20 cellular contexts compared by ENCODE assay signal in the genomic region with DNA sequence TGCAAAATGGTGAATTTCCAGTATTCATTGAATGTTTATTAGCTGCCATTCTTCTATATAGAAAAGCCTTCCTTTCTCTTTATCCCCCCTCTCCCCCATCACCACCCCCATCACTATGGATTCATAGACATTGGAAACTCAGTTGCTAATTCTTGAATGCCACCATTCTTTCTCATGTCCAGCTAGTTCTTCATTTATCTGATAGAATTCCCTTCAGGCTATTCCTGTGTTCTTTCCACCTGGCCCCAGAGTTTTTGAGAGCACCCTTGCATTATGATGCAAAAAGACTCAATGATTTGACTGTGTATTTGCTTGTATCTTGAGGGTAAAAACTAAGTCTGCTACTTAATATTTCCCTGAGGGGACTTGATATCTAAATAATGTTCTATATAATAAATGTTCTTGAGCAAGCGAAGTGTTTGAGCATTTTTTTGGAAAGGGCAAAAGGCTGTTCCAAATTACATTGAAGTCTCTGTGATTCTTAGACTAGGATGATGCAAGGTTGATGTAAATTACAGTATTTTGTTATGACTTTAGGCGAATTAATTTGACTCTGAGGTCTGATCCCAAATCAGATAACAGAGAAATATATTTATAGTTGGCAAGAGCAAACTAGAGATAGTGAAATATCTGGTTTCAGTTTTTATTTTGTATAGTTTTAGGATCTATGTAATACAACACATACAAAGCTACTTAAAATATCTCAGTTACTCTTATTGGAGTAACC. TPM values are rescaled to one million over a fixed set of nuclear protein-coding genes. Genes with fewer than 3 reads are reported as not detected.
DNase-seq lines count a peak whose midpoint lies in the region; ATAC-seq and TF ChIP-seq lines count a peak whose summit lies in the region.
"Had no signal": no experiment of that assay in that cellular context is flagged by ENCODE, and none has a peak within 500 bp of the region (broad histone marks: within the 10 kb centered on the region; RNA-seq: fewer than 3 reads in every experiment).

No MANE protein-coding gene starts in this region.

- peak overlapping the region; percentile 47; the same call in 1 of the 2 replicates for H2AFZ ChIP-seq in Karpas-422 (ENCODE audit: low read length)
- no peak overlapping the region for H2AFZ ChIP-seq in hepatocyte

- H3K79me2 ChIP-seq in Karpas-422 (ENCODE audit: low read length) (no peaks in the 10 kb centered on the region), hepatocyte (no peaks in the 10 kb centered on the region)

- no peaks in the 10 kb centered on the region for H3K36me3 ChIP-seq in Karpas-422 (ENCODE audit: insufficient read depth, low read length)
- no peaks in the 10 kb centered on the region for H3K36me3 ChIP-seq in hepatocyte (replicated peaks; ENCODE audit: insufficient read depth, low read depth)
- H3K36me3 ChIP-seq: cardiac muscle cell, SJCRH30, vagina had no signal

- CTCF ChIA-PET in activated B cell treated with CpG ODN at 0.5 μM for 24 hours (lab: Charles Lee), result interaction anchor here (0.9 to 1.1 kb wide), 2 partner anchors 10 to 15 kb away, joined by 3 read pairs; no protein-coding TSS in a partner anchor

- POLR2A ChIA-PET in activated B cell treated with CpG ODN at 0.5 μM for 24 hours (lab: Charles Lee), result interaction anchor here (1.6 to 6.6 kb wide), 4 partner anchors 9 to 19 kb away, joined by 3 to 52 read pairs (median 49); partner anchors contain the start of gene SOS1

- WGBS in hepatocyte (ENCODE audit: low lambda C conversion rate, missing lambda C conversion rate), result 75% methylated on average over 2 of the region's 2 CpGs

- no peaks in the 10 kb centered on the region for H3K36me3 Mint-ChIP-seq in activated T-cell treated with anti-CD3 and anti-CD28 coated beads, Interleukin-2, amount 50 U/mL, for 72 hours (ENCODE audit: insufficient read depth in 2 of 2)
- H3K36me3 Mint-ChIP-seq in activated T-cell treated with anti-CD3 and anti-CD28 coated beads, Interleukin-2, amount 50 U/mL, for 24 hours (ENCODE audit: low read depth), result no peaks in the 10 kb centered on the region
- no peaks in the 10 kb centered on the region for H3K36me3 Mint-ChIP-seq in activated B cell treated with CpG ODN at 0.5 μM for 24 hours (ENCODE audit: low read depth)
- H3K36me3 Mint-ChIP-seq: activated naive CD4-positive, alpha-beta T cell treated with anti-CD3 and anti-CD28 coated beads, Interleukin-2, amount 50 U/mL, for 72 hours; naive B cell had no signal

- peak overlapping the region; percentile 83 for H3K27ac Mint-ChIP-seq in activated T-cell treated with anti-CD3 and anti-CD28 coated beads, Interleukin-2, amount 50 U/mL, for 72 hours
- no peak overlapping the region for H3K27ac Mint-ChIP-seq in activated T-cell treated with anti-CD3 and anti-CD28 coated beads, Interleukin-2, amount 50 U/mL, for 24 hours
- peak overlapping the region; percentile 54 for H3K27ac Mint-ChIP-seq in activated B cell treated with CpG ODN at 0.5 μM for 24 hours
- H3K27ac Mint-ChIP-seq: activated naive CD4-positive, alpha-beta T cell treated with anti-CD3 and anti-CD28 coated beads, Interleukin-2, amount 50 U/mL, for 72 hours had no signal

- no peaks in the 10 kb centered on the region for H3K27me3 Mint-ChIP-seq in activated T-cell treated with anti-CD3 and anti-CD28 coated beads, Interleukin-2, amount 50 U/mL, for 72 hours (ENCODE audit: low read depth)
- H3K27me3 Mint-ChIP-seq in activated T-cell treated with anti-CD3 and anti-CD28 coated beads, Interleukin-2, amount 50 U/mL, for 24 hours, result no peaks in the 10 kb centered on the region
- no peaks in the 10 kb centered on the region for H3K27me3 Mint-ChIP-seq in activated B cell treated with CpG ODN at 0.5 μM for 24 hours
- H3K27me3 Mint-ChIP-seq: effector memory CD8-positive, alpha-beta T cell; naive B cell had no signal

- no peaks in the 10 kb centered on the region for H3K27me3 ChIP-seq in Karpas-422 (ENCODE audit: low read length)
- H3K27me3 ChIP-seq in hepatocyte, result no peaks in the 10 kb centered on the region
- H3K27me3 ChIP-seq: cardiac muscle cell, SJCRH30, vagina had no signal

- intact Hi-C loops in activated B cell treated with CpG ODN at 0.5 μM for 24 hours (cut with micrococcal nuclease), result no loop called here

- H3K27ac ChIP-seq in Karpas-422 (ENCODE audit: low read length), result peak overlapping the region; percentile 94
- peak overlapping the region; percentile 4 for H3K27ac ChIP-seq in hepatocyte
- H3K27ac ChIP-seq: cardiac muscle cell, SJCRH30, vagina had no signal

- H3K4me3 Mint-ChIP-seq in activated T-cell treated with anti-CD3 and anti-CD28 coated beads, Interleukin-2, amount 50 U/mL, for 72 hours, result peak overlapping the region; percentile 39 to 42
- H3K4me3 Mint-ChIP-seq in activated T-cell treated with anti-CD3 and anti-CD28 coated beads, Interleukin-2, amount 50 U/mL, for 24 hours, result no peak overlapping the region
- no peak overlapping the region for H3K4me3 Mint-ChIP-seq in activated B cell treated with CpG ODN at 0.5 μM for 24 hours
- H3K4me3 Mint-ChIP-seq: effector memory CD8-positive, alpha-beta T cell had no signal

- no peak for DNase-seq in activated T-cell treated with anti-CD3 and anti-CD28 coated beads, Interleukin-2, amount 50 U/mL, for 72 hours
- no peak for DNase-seq in activated T-cell treated with anti-CD3 and anti-CD28 coated beads, Interleukin-2, amount 50 U/mL, for 24 hours
- DNase-seq in Karpas-422, result peak; percentile 49
- DNase-seq in activated B cell treated with CpG ODN at 0.5 μM for 24 hours, result no peak
- no peak for DNase-seq in hepatocyte (ENCODE audit: low spot score)
- DNase-seq in GM10266 (ENCODE audit: extremely low spot score), result no peak
- no peak for DNase-seq in effector CD4-positive, alpha-beta T cell
- DNase-seq: COR-L47; effector memory CD8-positive, alpha-beta T cell; left ventricle myocardium superior; naive B cell; NCI-H1694; NCI-H446; SJCRH30; stimulated activated CD4-positive, alpha-beta T cell treated with anti-CD3 and anti-CD28 coated beads, Interleukin-12 subunit alpha, Interleukin-12 subunit beta, amount 100 ng/mL, for 4 hours; stimulated activated naive CD4-positive, alpha-beta T cell treated with Interleukin-2 at 50 U/mL for 16 hours had no signal

- peak overlapping the region; percentile 44 for H3K9ac ChIP-seq in Karpas-422 (ENCODE audit: low read length)

- no peaks in the 10 kb centered on the region for H3K9me3 ChIP-seq in Karpas-422 (ENCODE audit: low read length)
- H3K9me3 ChIP-seq in hepatocyte (ENCODE audit: low read depth), result no peaks in the 10 kb centered on the region
- H3K9me3 ChIP-seq: SJCRH30, vagina had no signal

- H3K4me2 ChIP-seq in Karpas-422 (ENCODE audit: low read depth, low read length, poor library complexity, severe bottlenecking), result peak overlapping the region; percentile 74
- no peak overlapping the region for H3K4me2 ChIP-seq in hepatocyte

- peaks cover 67% of the 10 kb centered on the region for H3K4me1 Mint-ChIP-seq in activated T-cell treated with anti-CD3 and anti-CD28 coated beads, Interleukin-2, amount 50 U/mL, for 72 hours (ENCODE audit: low read depth)
- peaks cover 43% of the 10 kb centered on the region for H3K4me1 Mint-ChIP-seq in activated T-cell treated with anti-CD3 and anti-CD28 coated beads, Interleukin-2, amount 50 U/mL, for 24 hours (ENCODE audit: low read depth)
- H3K4me1 Mint-ChIP-seq in activated B cell treated with CpG ODN at 0.5 μM for 24 hours, result peaks cover 59% of the 10 kb centered on the region

- ATAC-seq in activated T-cell treated with anti-CD3 and anti-CD28 coated beads, Interleukin-2, amount 50 U/mL, for 72 hours (replicated peaks in 1 of 2), result peak; percentile 27 to 36
- ATAC-seq in activated B cell treated with CpG ODN at 0.5 μM for 24 hours (ENCODE audit: low read depth), result no peak
- no peak for ATAC-seq in HG03097 (IDR thresholded peaks at IDR 0.05; ENCODE audit: low FRiP score, unreplicated experiment)
- ATAC-seq: activated naive CD4-positive, alpha-beta T cell treated with anti-CD3 and anti-CD28 coated beads, Interleukin-2, amount 50 U/mL, for 72 hours; effector memory CD8-positive, alpha-beta T cell had no signal

- H3K4me1 ChIP-seq in Karpas-422 (ENCODE audit: low read length) (peaks cover 68% of the 10 kb centered on the region), hepatocyte (ENCODE audit: insufficient read depth) (peaks cover 7% of the 10 kb centered on the region)
- H3K4me1 ChIP-seq: vagina had no signal

- H4K20me1 ChIP-seq in Karpas-422 (ENCODE audit: insufficient read depth, low read depth, low read length) (no peaks in the 10 kb centered on the region), hepatocyte (ENCODE audit: insufficient read depth, poor library complexity, severe bottlenecking) (no peaks in the 10 kb centered on the region)

- H3K4me3 ChIP-seq in Karpas-422 (ENCODE audit: low read length) (peak overlapping the region; percentile 29), hepatocyte (no peak overlapping the region)
- H3K4me3 ChIP-seq: cardiac muscle cell, SJCRH30, vagina had no signal

- TF ChIP-seq CTCF in activated B cell treated with CpG ODN at 0.5 μM for 24 hours (IDR thresholded peaks at IDR 0.05) (no peak), hepatocyte (IDR thresholded peaks at IDR 0.05; ENCODE audit: poor library complexity) (no peak), GM10266 (IDR thresholded peaks at IDR 0.05; ENCODE audit: control insufficient read depth, insufficient read depth, low read depth, missing control alignments) (no peak)

- H3K9me2 ChIP-seq in Karpas-422 (replicated peaks; ENCODE audit: insufficient read depth, low read length) (no peaks in the 10 kb centered on the region), hepatocyte (replicated peaks; ENCODE audit: insufficient read depth) (no peaks in the 10 kb centered on the region)

- H3K9me3 Mint-ChIP-seq in activated T-cell treated with anti-CD3 and anti-CD28 coated beads, Interleukin-2, amount 50 U/mL, for 72 hours, result no peaks in the 10 kb centered on the region
- H3K9me3 Mint-ChIP-seq in activated T-cell treated with anti-CD3 and anti-CD28 coated beads, Interleukin-2, amount 50 U/mL, for 24 hours, result no peaks in the 10 kb centered on the region
- H3K9me3 Mint-ChIP-seq in activated B cell treated with CpG ODN at 0.5 μM for 24 hours, result no peaks in the 10 kb centered on the region
- H3K9me3 Mint-ChIP-seq: activated naive CD4-positive, alpha-beta T cell treated with anti-CD3 and anti-CD28 coated beads, Interleukin-2, amount 50 U/mL, for 72 hours; effector memory CD8-positive, alpha-beta T cell; naive B cell had no signal

RNA-seq across cellular contexts. Expression of gene SOS1, which starts 18.8 kb away (rescaled TPM):
- total RNA-seq in activated T-cell treated with anti-CD3 and anti-CD28 coated beads, Interleukin-2, amount 50 U/mL, for 72 hours, result 100 to 1,000 TPM in 1 of 2 donors, 10 to 100 TPM in 1; 94.6 to 110 TPM
- total RNA-seq in Karpas-422 (2014; rRNA removed; shearing (Covaris generic); ENCODE audit: low replicate concordance), result 34.6 and 91.7 TPM in 2 replicates
- total RNA-seq in activated B cell treated with CpG ODN at 0.5 μM for 24 hours (39.2 and 51.9 TPM in 2 replicates), hepatocyte (34.6 and 48.4 TPM in 2 replicates)
- polyA plus RNA-seq in hepatocyte, result 11.9 and 14.4 TPM in 2 replicates

Comparison
In these comparisons a context has a peak if more than half of its experiments do, and no peak if none do; other contexts are left out.
1. H3K4me3 Mint-ChIP-seq: peak in activated T-cell treated with anti-CD3 and anti-CD28 coated beads, Interleukin-2, amount 50 U/mL, for 72 hours (2 of 2); none in activated T-cell treated with anti-CD3 and anti-CD28 coated beads, Interleukin-2, amount 50 U/mL, for 24 hours (single experiment) and activated B cell treated with CpG ODN at 0.5 μM for 24 hours (single experiment).
2. ATAC-seq: peak in activated T-cell treated with anti-CD3 and anti-CD28 coated beads, Interleukin-2, amount 50 U/mL, for 72 hours (2 of 2); none in activated B cell treated with CpG ODN at 0.5 μM for 24 hours (single experiment) and HG03097 (single experiment).